In the genomic region with DNA sequence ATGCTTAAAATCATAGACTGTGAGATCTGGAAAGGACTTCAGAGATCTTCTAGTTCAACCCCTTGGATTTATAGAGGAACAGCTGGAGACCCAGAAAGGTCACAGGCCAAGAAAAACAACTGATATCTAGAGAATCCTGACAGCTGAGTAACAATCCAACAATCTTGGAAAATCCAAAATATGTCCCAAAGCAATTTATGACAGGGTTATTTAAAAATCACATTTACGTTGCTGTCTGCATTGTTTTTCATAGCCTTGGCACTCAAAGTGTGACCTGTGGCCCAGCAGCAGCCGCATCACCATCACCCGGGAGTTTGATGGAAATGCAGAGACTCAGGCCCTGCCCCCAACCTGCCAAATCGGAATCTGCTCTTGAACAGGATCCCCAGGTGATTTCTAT, we compare ENCODE assay signal across 1 cellular context.
TF ChIP-seq lines count a peak whose summit lies in the region.

No MANE protein-coding gene starts in this region.

TF ChIP-seq in GM23338, 12 proteins besides CTCF, POLR2A, EP300 and RAD21 (continued from another document):
- TF ChIP-seq ZNF462 (CRISPR knock-in tag; IDR thresholded peaks at IDR 0.05) (no peak), POLR2AphosphoS5 (IDR thresholded peaks at IDR 0.05; ENCODE audit: low read depth) (no peak), STAT1 (IDR thresholded peaks at IDR 0.05; ENCODE audit: unreplicated experiment) (no peak), NANOG (IDR thresholded peaks at IDR 0.05; ENCODE audit: borderline replicate concordance) (no peak), ETS1 (IDR thresholded peaks at IDR 0.05) (no peak), EZH2 (IDR thresholded peaks at IDR 0.05; ENCODE audit: low read depth, unreplicated experiment) (no peak)
TF ChIP-seq in GM23338: peak in this region for 0.
